Comparison of ENCODE assay signal across 17 cellular contexts in genomic region chr14:92556255-92556741, GRCh38. TPM values are rescaled to one million over a fixed set of nuclear protein-coding genes. Genes with fewer than 3 reads are reported as not detected.
A peak's percentile ranks its signal among the peaks of the same experiment; 100 is the strongest.
DNase-seq lines count a peak whose midpoint lies in the region; ATAC-seq and TF ChIP-seq lines count a peak whose summit lies in the region.
"Had no signal": no experiment of that assay in that cellular context is flagged by ENCODE, and none has a peak within 500 bp of the region (broad histone marks: within the 10 kb centered on the region; RNA-seq: fewer than 3 reads in every experiment).

No MANE protein-coding gene starts in this region.

- no peak for TF ChIP-seq CTCF in OCI-LY3 (IDR thresholded peaks at IDR 0.05; ENCODE audit: low read depth, low read length)
- no peak for TF ChIP-seq CTCF in epithelial cell of esophagus (IDR thresholded peaks at IDR 0.05; ENCODE audit: insufficient read depth, low read depth, low read length, missing control alignments)

- peak overlapping the region; percentile 30 for H3K4me3 ChIP-seq in OCI-LY3 (ENCODE audit: low read length)
- no peak overlapping the region for H3K4me3 ChIP-seq in epithelial cell of esophagus (ENCODE audit: low read length)
- H3K4me3 ChIP-seq: skin epidermis had no signal

- intact Hi-C loops in activated naive CD4-positive, alpha-beta T cell treated with anti-CD3 and anti-CD28 coated beads for 36 hours (cut with micrococcal nuclease) = loop anchor here (1.0 to 2.0 kb wide), 2 partner anchors 21 to 30 kb away; no protein-coding TSS in a partner anchor

- H3K79me2 ChIP-seq in OCI-LY3 (ENCODE audit: low read length) = no peaks in the 10 kb centered on the region

- peaks cover 38% of the 10 kb centered on the region for H3K4me1 ChIP-seq in OCI-LY3 (ENCODE audit: low read length)

- H3K36me3 Mint-ChIP-seq in activated naive CD4-positive, alpha-beta T cell treated with anti-CD3 and anti-CD28 coated beads for 36 hours (ENCODE audit: low read depth) = peaks cover 2% of the 10 kb centered on the region
- H3K36me3 Mint-ChIP-seq in activated naive CD4-positive, alpha-beta T cell treated with anti-CD3 and anti-CD28 coated beads, Interleukin-2, amount 10 ng/mL, durations not matched to agents 7 days and 5 days = peaks cover 13% of the 10 kb centered on the region

- H3K36me3 ChIP-seq in OCI-LY3 (replicated peaks; ENCODE audit: low read depth, low read length) = peaks cover 4% of the 10 kb centered on the region

- H3K9ac ChIP-seq in OCI-LY3 (ENCODE audit: low read length) = no peak overlapping the region

- peaks cover 17% of the 10 kb centered on the region for H3K27me3 ChIP-seq in OCI-LY3 (ENCODE audit: low read depth, low read length)

- peak; percentile 27 for DNase-seq in activated naive CD4-positive, alpha-beta T cell treated with anti-CD3 and anti-CD28 coated beads for 36 hours
- no peak for DNase-seq in activated naive CD4-positive, alpha-beta T cell treated with anti-CD3 and anti-CD28 coated beads, Interleukin-2, amount 10 ng/mL, durations not matched to agents 7 days and 5 days
- DNase-seq in epithelial cell of esophagus (ENCODE audit: low read depth) (peak; percentile 35), SHP77 (lab: John Stamatoyannopoulos, UW) (no peak), NOMO-1 (lab: John Stamatoyannopoulos, UW; ENCODE audit: unreplicated experiment in 2 of 2) (no peak)
- DNase-seq: activated CD4-positive, CD25-positive, alpha-beta regulatory T cell treated with anti-CD3 and anti-CD28 coated beads, Interleukin-2, amount 50 U/mL, for 72 hours; DMS 273 treated with DMSO at 0.1 percent for 48 hours; endodermal cell; H9; NCI-H1417 treated with DMSO at 0.1 percent for 48 hours; NCI-H510A treated with DMSO at 0.1 percent for 48 hours; PC-3 had no signal

- no peak overlapping the region for H2AFZ ChIP-seq in OCI-LY3 (ENCODE audit: low read depth, low read length)

- no peaks in the 10 kb centered on the region for H3K9me3 Mint-ChIP-seq in activated naive CD4-positive, alpha-beta T cell treated with anti-CD3 and anti-CD28 coated beads for 36 hours
- H3K9me3 Mint-ChIP-seq in activated naive CD4-positive, alpha-beta T cell treated with anti-CD3 and anti-CD28 coated beads, Interleukin-2, amount 10 ng/mL, durations not matched to agents 7 days and 5 days = no peaks in the 10 kb centered on the region
- H3K9me3 Mint-ChIP-seq: endodermal cell, H9, IgD-negative memory B cell had no signal

- CTCF ChIA-PET in activated naive CD4-positive, alpha-beta T cell treated with anti-CD3 and anti-CD28 coated beads for 36 hours (lab: Charles Lee) = interaction anchor here (0.6 to 1.2 kb wide), 6 partner anchors 21 to 124 kb away, joined by 3 to 7 read pairs (median 3); no protein-coding TSS in a partner anchor
- CTCF ChIA-PET in activated naive CD4-positive, alpha-beta T cell treated with anti-CD3 and anti-CD28 coated beads, Interleukin-2, amount 10 ng/mL, durations not matched to agents 7 days and 5 days (lab: Charles Lee) = no interaction called here

- H3K4me1 Mint-ChIP-seq in activated naive CD4-positive, alpha-beta T cell treated with anti-CD3 and anti-CD28 coated beads for 36 hours (ENCODE audit: low read depth) = peaks cover 60% of the 10 kb centered on the region
- peaks cover 56% of the 10 kb centered on the region for H3K4me1 Mint-ChIP-seq in activated naive CD4-positive, alpha-beta T cell treated with anti-CD3 and anti-CD28 coated beads, Interleukin-2, amount 10 ng/mL, durations not matched to agents 7 days and 5 days
- H3K4me1 Mint-ChIP-seq: endodermal cell had no signal

- H3K4me2 ChIP-seq in OCI-LY3 (ENCODE audit: low read length) = peak overlapping the region; percentile 64

- H3K27me3 Mint-ChIP-seq in activated naive CD4-positive, alpha-beta T cell treated with anti-CD3 and anti-CD28 coated beads for 36 hours (ENCODE audit: low read depth) = no peaks in the 10 kb centered on the region
- H3K27me3 Mint-ChIP-seq in activated naive CD4-positive, alpha-beta T cell treated with anti-CD3 and anti-CD28 coated beads, Interleukin-2, amount 10 ng/mL, durations not matched to agents 7 days and 5 days = peaks cover 41% of the 10 kb centered on the region

- ATAC-seq in GM21360 (IDR thresholded peaks at IDR 0.05; ENCODE audit: unreplicated experiment) (no peak), HG02759 (IDR thresholded peaks at IDR 0.05; ENCODE audit: unreplicated experiment) (no peak)
- ATAC-seq: PC-3 had no signal

- H4K20me1 ChIP-seq in OCI-LY3 (ENCODE audit: insufficient read depth, low read length) = no peaks in the 10 kb centered on the region

- no peak overlapping the region for H3K27ac Mint-ChIP-seq in activated naive CD4-positive, alpha-beta T cell treated with anti-CD3 and anti-CD28 coated beads for 36 hours
- H3K27ac Mint-ChIP-seq in activated naive CD4-positive, alpha-beta T cell treated with anti-CD3 and anti-CD28 coated beads, Interleukin-2, amount 10 ng/mL, durations not matched to agents 7 days and 5 days = no peak overlapping the region
- H3K27ac Mint-ChIP-seq: endodermal cell, H9, IgD-negative memory B cell had no signal

- no peak overlapping the region for H3K4me3 Mint-ChIP-seq in activated naive CD4-positive, alpha-beta T cell treated with anti-CD3 and anti-CD28 coated beads for 36 hours
- no peak overlapping the region for H3K4me3 Mint-ChIP-seq in activated naive CD4-positive, alpha-beta T cell treated with anti-CD3 and anti-CD28 coated beads, Interleukin-2, amount 10 ng/mL, durations not matched to agents 7 days and 5 days
- H3K4me3 Mint-ChIP-seq: endodermal cell, H9 had no signal

- no peaks in the 10 kb centered on the region for H3K9me3 ChIP-seq in OCI-LY3 (ENCODE audit: insufficient read depth, low read length)

- H3K27ac ChIP-seq in OCI-LY3 (ENCODE audit: low read length) = no peak overlapping the region

RNA-seq across cellular contexts. Expression of gene RIN3, which starts 42.7 kb away (rescaled TPM):
- 10 to 100 TPM; 15.8 to 16.0 TPM for total RNA-seq in activated naive CD4-positive, alpha-beta T cell treated with anti-CD3 and anti-CD28 coated beads for 36 hours

Comparison
In these comparisons a context has a peak if more than half of its experiments do, and no peak if none do; other contexts are left out.
1. DNase-seq: peak in activated naive CD4-positive, alpha-beta T cell treated with anti-CD3 and anti-CD28 coated beads for 36 hours (single experiment) and epithelial cell of esophagus (single experiment); none in activated naive CD4-positive, alpha-beta T cell treated with anti-CD3 and anti-CD28 coated beads, Interleukin-2, amount 10 ng/mL, durations not matched to agents 7 days and 5 days (single experiment), SHP77 (0 of 2) and NOMO-1 (0 of 2).